In the genomic region with DNA sequence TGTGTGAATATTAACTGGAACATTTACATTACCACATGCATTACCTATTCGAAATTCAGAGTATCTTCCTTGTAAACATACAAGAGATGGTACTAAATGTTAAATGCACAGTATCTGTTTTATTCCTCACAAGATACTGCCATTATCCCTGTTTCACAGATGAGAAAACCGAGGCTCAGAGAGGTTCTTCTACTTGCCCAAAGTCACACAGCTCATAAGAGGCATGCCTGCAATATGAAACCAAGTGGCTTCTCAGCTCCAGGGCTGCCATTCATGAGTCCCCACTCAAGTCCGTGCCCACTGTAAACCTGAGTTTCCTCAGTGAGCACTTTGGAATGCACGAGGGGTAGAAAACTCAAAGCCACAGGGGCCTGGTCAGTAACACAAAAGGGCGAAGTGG, we compare ENCODE assay signal across 26 cellular contexts. TPM values are rescaled to one million over a fixed set of nuclear protein-coding genes. Genes with fewer than 3 reads are reported as not detected.
DNase-seq lines count a peak whose midpoint lies in the region; ATAC-seq, FAIRE-seq and TF ChIP-seq lines count a peak whose summit lies in the region.
"Had no signal": no experiment of that assay in that cellular context is flagged by ENCODE, and none has a peak within 500 bp of the region (broad histone marks: within the 10 kb centered on the region; RNA-seq: fewer than 3 reads in every experiment).

No MANE protein-coding gene starts in this region.

- DNase-seq in IMR-90 (no peak), HepG2 (ENCODE audit: low spot score) (no peak), tibial artery (no peak), germinal center (ENCODE audit: low spot score) (no peak)
- no peak for DNase-seq in activated naive CD4-positive, alpha-beta T cell (lab: John Stamatoyannopoulos, UW)
- no peak for DNase-seq in natural killer cell treated with Interleukin-12 subunit alpha and Interleukin-12 subunit beta and Interleukin-15 and Interleukin-18, amount 100 ng/mL, for 72 hours (ENCODE audit: low spot score)
- DNase-seq: C1 segment of cervical spinal cord; CD4-positive, CD25-positive, alpha-beta regulatory T cell; CD8-positive, alpha-beta memory T cell; COR-L47; DMS 273 treated with DMSO at 0.1 percent for 48 hours; DMS53; DND-41; EL; H7; HFFc6; KG1 had no signal

- TF ChIP-seq CTCF in IMR-90 (conservative IDR thresholded peaks at IDR 0.05; ENCODE audit: low read depth, low read length) (no peak), HepG2 (CRISPR knock-in tag; IDR thresholded peaks at IDR 0.05) (no peak), tibial artery (IDR thresholded peaks at IDR 0.05) (no peak)

- H3K27ac ChIP-seq in IMR-90 (ENCODE audit: insufficient read depth, low read length) (no peak overlapping the region), HepG2 (ENCODE audit: extremely low read length, insufficient read depth, low read length) (no peak overlapping the region), tibial artery (peak overlapping the region; percentile 85 to 87)
- H3K27ac ChIP-seq: A549, HL-60 had no signal

- no peak overlapping the region; the same call in 1 of the 2 replicates for H3K14ac ChIP-seq in IMR-90 (replicated peaks; ENCODE audit: low read depth, low read length)

- H3K27me3 ChIP-seq in IMR-90 (ENCODE audit: control insufficient read depth, insufficient read depth, low read length) = no peaks in the 10 kb centered on the region
- no peaks in the 10 kb centered on the region; a peak in 1 of 5 replicates for H3K27me3 ChIP-seq in HepG2 (ENCODE audit: control insufficient read depth in 1 of 2, insufficient read depth in 2 of 2, low read length in 2 of 2)
- no peaks in the 10 kb centered on the region for H3K27me3 ChIP-seq in tibial artery

- H3K79me1 ChIP-seq in IMR-90 (ENCODE audit: low read depth in 1 of 2, low read length in 2 of 2) = no peaks in the 10 kb centered on the region

- H3K9me3 ChIP-seq in IMR-90 (ENCODE audit: control insufficient read depth, insufficient read depth, low read length) (no peaks in the 10 kb centered on the region), HepG2 (ENCODE audit: low read length) (no peaks in the 10 kb centered on the region), tibial artery (no peaks in the 10 kb centered on the region)
- H3K9me3 ChIP-seq: A549 had no signal

- H3K79me2 ChIP-seq in HepG2 (ENCODE audit: insufficient read depth, low read length) = no peaks in the 10 kb centered on the region

- H2AK5ac ChIP-seq in IMR-90 (ENCODE audit: low read depth, low read length) = no peak overlapping the region

- H3K27ac Mint-ChIP-seq in natural killer cell treated with Interleukin-12 subunit alpha and Interleukin-12 subunit beta and Interleukin-15 and Interleukin-18, amount 100 ng/mL, for 72 hours = no peak overlapping the region
- H3K27ac Mint-ChIP-seq: CD4-positive, CD25-positive, alpha-beta regulatory T cell; CD8-positive, alpha-beta memory T cell; GM23338; HFFc6; IgD-negative memory B cell had no signal

- in situ Hi-C loops in IMR-90 (cut with MboI; ENCODE audit: low sequenced_read_pairs) (no loop called here), HepG2 (cut with HindIII; ENCODE audit: extremely low pct_ligation_motif_present, low pct_unique_long_range_greater_than_20kb) (no loop called here)

- no peak overlapping the region for H3K23ac ChIP-seq in IMR-90 (ENCODE audit: low read depth, low read length)

- no peak overlapping the region for H2BK20ac ChIP-seq in IMR-90 (ENCODE audit: low read depth, low read length)

- peaks cover 10% of the 10 kb centered on the region for H3K4me1 ChIP-seq in IMR-90 (ENCODE audit: control insufficient read depth, insufficient read depth, low read length)
- no peaks in the 10 kb centered on the region for H3K4me1 ChIP-seq in HepG2 (ENCODE audit: insufficient read depth, low read length)
- H3K4me1 ChIP-seq in tibial artery = peaks cover 0 to 33% (median 14%) of the 10 kb centered on the region in 4 donors
- H3K4me1 ChIP-seq: A549 had no signal

- H3K9me3 Mint-ChIP-seq in natural killer cell treated with Interleukin-12 subunit alpha and Interleukin-12 subunit beta and Interleukin-15 and Interleukin-18, amount 100 ng/mL, for 72 hours = no peaks in the 10 kb centered on the region
- H3K9me3 Mint-ChIP-seq: CD4-positive, CD25-positive, alpha-beta regulatory T cell; CD8-positive, alpha-beta memory T cell; GM23338; HFFc6; IgD-negative memory B cell had no signal

- H3K36me3 Mint-ChIP-seq in natural killer cell treated with Interleukin-12 subunit alpha and Interleukin-12 subunit beta and Interleukin-15 and Interleukin-18, amount 100 ng/mL, for 72 hours = no peaks in the 10 kb centered on the region
- H3K36me3 Mint-ChIP-seq: CD4-positive, CD25-positive, alpha-beta regulatory T cell; CD8-positive, alpha-beta memory T cell; IgD-negative memory B cell had no signal

- dilution Hi-C loops in IMR-90 (cut with HindIII; ENCODE audit: low sequenced_read_pairs, unreplicated experiment) = no loop called here

- CTCF ChIA-PET in IMR-90 (lab: Yijun Ruan, JAX) (no interaction called here), HepG2 (lab: Yijun Ruan, JAX; ENCODE audit: low intra/inter-chr PET ratio, low total read pairs) (no interaction called here)

- H2BK15ac ChIP-seq in IMR-90 (ENCODE audit: low read depth, low read length) = no peak overlapping the region; the same call in 2 of the 3 replicates

- H3K4me2 ChIP-seq in IMR-90 (ENCODE audit: low read depth, low read length) = no peak overlapping the region
- no peak overlapping the region for H3K4me2 ChIP-seq in HepG2 (ENCODE audit: low read depth, low read length)
- H3K4me2 ChIP-seq: A549, GM23338 had no signal

- peak overlapping the region; percentile 21 for H2AK9ac ChIP-seq in IMR-90 (replicated peaks; ENCODE audit: low read depth, low read length, poor library complexity)

- H3K36me3 ChIP-seq in IMR-90 (ENCODE audit: control insufficient read depth, insufficient read depth, low read length) (no peaks in the 10 kb centered on the region), HepG2 (replicated peaks in 1 of 2; ENCODE audit: control insufficient read depth in 1 of 2, insufficient read depth in 2 of 2, low read length in 2 of 2) (no peaks in the 10 kb centered on the region), tibial artery (no peaks in the 10 kb centered on the region)

- 100% methylated on average over 3 of the region's 5 CpGs; no CpG with 5 or more reads in 1 of the 2 experiments for WGBS in IMR-90 (ENCODE audit: extremely low coverage in 2 of 2, insufficient read length in 1 of 2), 2 experiments
- 15% methylated on average over 5 of the region's 5 CpGs for WGBS in HepG2 (ENCODE audit: low lambda C conversion rate)

- no peak overlapping the region for H3K56ac ChIP-seq in IMR-90 (ENCODE audit: extremely low read depth, insufficient read depth, low read length)

- POLR2A ChIA-PET in IMR-90 (lab: Charles Lee; ENCODE audit: unreplicated experiment) = no interaction called here
- POLR2A ChIA-PET in HepG2 (lab: Yijun Ruan, JAX) = no interaction called here

- H3K9ac ChIP-seq in IMR-90 (ENCODE audit: low read depth, low read length) (no peak overlapping the region), HepG2 (ENCODE audit: insufficient read depth, low read depth, low read length) (no peak overlapping the region)

- no peak overlapping the region for H3K18ac ChIP-seq in IMR-90 (ENCODE audit: low read depth, low read length)

- H4K5ac ChIP-seq in IMR-90 (ENCODE audit: low read depth, low read length) = peak overlapping the region; percentile 54; the same call in 1 of the 2 replicates

- TF ChIP-seq RAD21 in IMR-90 (IDR thresholded peaks at IDR 0.05; ENCODE audit: low read length) = no peak
- TF ChIP-seq RAD21 in HepG2 (CRISPR knock-in tag; IDR thresholded peaks at IDR 0.05) = no peak

- H4K8ac ChIP-seq in IMR-90 (ENCODE audit: low read depth in 2 of 2, low read length in 2 of 2) = no peak overlapping the region

- H3K4me3 ChIP-seq in IMR-90 (ENCODE audit: insufficient read depth, low read depth, low read length) (no peak overlapping the region), HepG2 (replicated peaks in 1 of 3; ENCODE audit: insufficient read depth in 1 of 3, low read depth in 2 of 3, low read length in 3 of 3) (no peak overlapping the region), tibial artery (no peak overlapping the region)
- H3K4me3 ChIP-seq: A549, GM23338 had no signal

- H2AFZ ChIP-seq in IMR-90 (replicated peaks; ENCODE audit: low read length, poor library complexity) (peak overlapping the region; percentile 26), HepG2 (ENCODE audit: low read length) (no peak overlapping the region)
- H2AFZ ChIP-seq: GM23338 had no signal

- no peak overlapping the region for H2BK120ac ChIP-seq in IMR-90 (ENCODE audit: low read depth, low read length)

- TF ChIP-seq POLR2A in IMR-90 (IDR thresholded peaks at IDR 0.05; ENCODE audit: low read depth, low read length) (no peak), HepG2 (IDR thresholded peaks at IDR 0.05; ENCODE audit: insufficient read depth in 1 of 2, low read depth in 2 of 2, low read length in 2 of 2) (no peak)

- no peak overlapping the region for H2BK5ac ChIP-seq in IMR-90 (ENCODE audit: low read depth, low read length, poor library complexity, severe bottlenecking)

- no peak overlapping the region for H3K4me3 Mint-ChIP-seq in natural killer cell treated with Interleukin-12 subunit alpha and Interleukin-12 subunit beta and Interleukin-15 and Interleukin-18, amount 100 ng/mL, for 72 hours
- H3K4me3 Mint-ChIP-seq: CD4-positive, CD25-positive, alpha-beta regulatory T cell; CD8-positive, alpha-beta memory T cell; GM23338; HFFc6; IgD-negative memory B cell had no signal

- H3K27me3 Mint-ChIP-seq in natural killer cell treated with Interleukin-12 subunit alpha and Interleukin-12 subunit beta and Interleukin-15 and Interleukin-18, amount 100 ng/mL, for 72 hours = peaks cover 4 to 14% of the 10 kb centered on the region in 2 donors

- no peaks in the 10 kb centered on the region for H3K4me1 Mint-ChIP-seq in natural killer cell treated with Interleukin-12 subunit alpha and Interleukin-12 subunit beta and Interleukin-15 and Interleukin-18, amount 100 ng/mL, for 72 hours (ENCODE audit: low read depth in 2 of 2)
- H3K4me1 Mint-ChIP-seq: CD4-positive, CD25-positive, alpha-beta regulatory T cell; CD8-positive, alpha-beta memory T cell had no signal

- no peak for FAIRE-seq in HepG2 (lab: Jason Lieb, UNC)
- FAIRE-seq: A549, GM12891, GM19239 had no signal

- intact Hi-C loops in IMR-90 (cut with micrococcal nuclease) = no loop called here
- intact Hi-C loops in HepG2 (cut with micrococcal nuclease; ENCODE audit: unreplicated experiment) = no loop called here
- intact Hi-C loops in tibial artery (cut with DNase I; ENCODE audit: low total_unique reads) = no loop called here

- TF ChIP-seq EP300 in HepG2 (IDR thresholded peaks at IDR 0.05; ENCODE audit: low read depth in 2 of 2, low read length in 2 of 2) = no peak
- TF ChIP-seq EP300 in HepG2 (CRISPR knock-in tag; IDR thresholded peaks at IDR 0.05; ENCODE audit: borderline replicate concordance) = no peak

- BruUV-seq in IMR-90 (replicated peaks; lab: Mats Ljungman, UMichigan) = no TSS peak
- BruUV-seq in HepG2 (replicated peaks; lab: Mats Ljungman, UMichigan) = no TSS peak

- ATAC-seq in IMR-90 (ENCODE audit: low read depth) (no peak), HepG2 (no peak), GM21447 (IDR thresholded peaks at IDR 0.05; ENCODE audit: unreplicated experiment) (no peak)
- no peak for ATAC-seq in natural killer cell treated with Interleukin-12 subunit alpha and Interleukin-12 subunit beta and Interleukin-15 and Interleukin-18, amount 100 ng/mL, for 72 hours
- ATAC-seq: GM23338, HCT116 had no signal

- H3K4ac ChIP-seq in IMR-90 (ENCODE audit: low read depth, low read length) = no peak overlapping the region

- H4K91ac ChIP-seq in IMR-90 (ENCODE audit: insufficient read depth, low read depth, low read length) = no peak overlapping the region

- peaks cover 12% of the 10 kb centered on the region for H3K9me1 ChIP-seq in IMR-90 (ENCODE audit: insufficient read depth, low read length)

- H4K20me1 ChIP-seq in IMR-90 (ENCODE audit: insufficient read depth, low read length) (no peaks in the 10 kb centered on the region), HepG2 (ENCODE audit: insufficient read depth, low read length) (no peaks in the 10 kb centered on the region)

RNA-seq across cellular contexts. Expression of gene FABP6, which starts 55.0 kb away (rescaled TPM):
- total RNA-seq in IMR-90 (2012; rRNA removed) (not detected in 2 replicates), HepG2 (2016; rRNA removed; fragmentation: Illumina TruSeq; extraction: Trizol) (not detected in 2 replicates)
- polyA plus RNA-seq in IMR-90 (2012; rRNA removed) (not detected in 2 replicates), HepG2 (2011; rRNA removed) (0.13 TPM in 1 of 2 replicates, not detected in the other)
- not detected in 2 replicates for polyA plus RNA-seq in IMR-90 (2012; cell fraction: cytosol; rRNA removed)
- not detected in 2 replicates for polyA plus RNA-seq in IMR-90 (2012; cell fraction: nucleus; rRNA removed; ENCODE audit: low replicate concordance)
- not detected in 2 replicates for total RNA-seq in HepG2 (2016; cell fraction: cytosol; rRNA removed; fragmentation: Illumina TruSeq; extraction: Trizol; ENCODE audit: low read depth)
- total RNA-seq in HepG2 (2016; cell fraction: insoluble cytoplasmic fraction; rRNA removed; fragmentation: Illumina TruSeq; extraction: Trizol) = not detected in 2 replicates
- total RNA-seq in HepG2 (2016; cell fraction: membrane; rRNA removed; fragmentation: Illumina TruSeq; extraction: Trizol) = not detected in 2 replicates
- not detected in 2 replicates for total RNA-seq in HepG2 (2016; cell fraction: nucleus; rRNA removed; fragmentation: Illumina TruSeq; extraction: Trizol)
- polyA plus RNA-seq in HepG2 (2011; cell fraction: cytosol; rRNA removed) = not detected in 2 replicates
- not detected in 2 replicates for polyA plus RNA-seq in HepG2 (2011; cell fraction: nucleus; rRNA removed)
- 0.23 TPM in 1 of 2 replicates, not detected in the other for polyA plus RNA-seq in HepG2 (2012)
- not detected in 2 replicates for polyA plus RNA-seq in HepG2 (2016; cell fraction: cytosol; fragmentation: Illumina TruSeq; extraction: Trizol; ENCODE audit: low read depth)
- not detected in 2 replicates for polyA plus RNA-seq in HepG2 (2016; cell fraction: insoluble cytoplasmic fraction; fragmentation: Illumina TruSeq; extraction: Trizol; ENCODE audit: low read depth)
- not detected in 2 replicates for polyA plus RNA-seq in HepG2 (2016; cell fraction: membrane; fragmentation: Illumina TruSeq; extraction: Trizol; ENCODE audit: low read depth)
- not detected in 2 replicates for polyA plus RNA-seq in HepG2 (2016; cell fraction: nucleus; fragmentation: Illumina TruSeq; extraction: Trizol; ENCODE audit: insufficient read depth, low read depth)
- not detected in 2 replicates for polyA minus RNA-seq in HepG2 (2011; rRNA and poly(A)+ RNA removed; ENCODE audit: low replicate concordance)
- polyA minus RNA-seq in HepG2 (2011; cell fraction: cytosol; rRNA and poly(A)+ RNA removed) = not detected in 2 replicates
- polyA minus RNA-seq in HepG2 (2011; cell fraction: nucleus; rRNA and poly(A)+ RNA removed) = not detected in 2 replicates
- not detected for total RNA-seq in natural killer cell treated with Interleukin-12 subunit alpha and Interleukin-12 subunit beta and Interleukin-15 and Interleukin-18, amount 100 ng/mL, for 72 hours
- total RNA-seq: CD4-positive, CD25-positive, alpha-beta regulatory T cell; CD8-positive, alpha-beta memory T cell; HFFc6 had no signal
- polyA plus RNA-seq: AG04450; CD4-positive, CD25-positive, alpha-beta regulatory T cell; CD8-positive, alpha-beta memory T cell; IgD-negative memory B cell had no signal

RNA-seq across cellular contexts. Expression of gene PWWP2A, which starts 55.0 kb away (rescaled TPM):
- total RNA-seq in IMR-90 (2012; rRNA removed) (12.5 and 14.4 TPM in 2 replicates), HepG2 (2016; rRNA removed; fragmentation: Illumina TruSeq; extraction: Trizol) (16.9 and 23.9 TPM in 2 replicates)
- polyA plus RNA-seq in IMR-90 (2012; rRNA removed) (7.5 and 8.8 TPM in 2 replicates), HepG2 (2011; rRNA removed) (5.0 and 7.3 TPM in 2 replicates)
- polyA plus RNA-seq in IMR-90 (2012; cell fraction: cytosol; rRNA removed) = 4.0 TPM in 2 replicates
- polyA plus RNA-seq in IMR-90 (2012; cell fraction: nucleus; rRNA removed; ENCODE audit: low replicate concordance) = 4.4 and 12.8 TPM in 2 replicates
- 6.1 and 9.3 TPM in 2 replicates for total RNA-seq in HepG2 (2016; cell fraction: cytosol; rRNA removed; fragmentation: Illumina TruSeq; extraction: Trizol; ENCODE audit: low read depth)
- total RNA-seq in HepG2 (2016; cell fraction: insoluble cytoplasmic fraction; rRNA removed; fragmentation: Illumina TruSeq; extraction: Trizol) = 17.5 and 18.4 TPM in 2 replicates
- 8.8 and 11.2 TPM in 2 replicates for total RNA-seq in HepG2 (2016; cell fraction: membrane; rRNA removed; fragmentation: Illumina TruSeq; extraction: Trizol)
- total RNA-seq in HepG2 (2016; cell fraction: nucleus; rRNA removed; fragmentation: Illumina TruSeq; extraction: Trizol) = 15.6 and 18.9 TPM in 2 replicates
- polyA plus RNA-seq in HepG2 (2011; cell fraction: cytosol; rRNA removed) = 3.7 and 4.1 TPM in 2 replicates
- polyA plus RNA-seq in HepG2 (2011; cell fraction: nucleus; rRNA removed) = 4.2 and 5.2 TPM in 2 replicates
- polyA plus RNA-seq in HepG2 (2012) = 7.9 and 8.8 TPM in 2 replicates
- polyA plus RNA-seq in HepG2 (2016; cell fraction: cytosol; fragmentation: Illumina TruSeq; extraction: Trizol; ENCODE audit: low read depth) = 0.55 and 0.70 TPM in 2 replicates
- 16.1 and 17.0 TPM in 2 replicates for polyA plus RNA-seq in HepG2 (2016; cell fraction: insoluble cytoplasmic fraction; fragmentation: Illumina TruSeq; extraction: Trizol; ENCODE audit: low read depth)
- 2.7 and 2.9 TPM in 2 replicates for polyA plus RNA-seq in HepG2 (2016; cell fraction: membrane; fragmentation: Illumina TruSeq; extraction: Trizol; ENCODE audit: low read depth)
- polyA plus RNA-seq in HepG2 (2016; cell fraction: nucleus; fragmentation: Illumina TruSeq; extraction: Trizol; ENCODE audit: insufficient read depth, low read depth) = 21.8 and 26.9 TPM in 2 replicates
- 8.6 and 19.9 TPM in 2 replicates for polyA minus RNA-seq in HepG2 (2011; rRNA and poly(A)+ RNA removed; ENCODE audit: low replicate concordance)
- 4.2 and 6.6 TPM in 2 replicates for polyA minus RNA-seq in HepG2 (2011; cell fraction: cytosol; rRNA and poly(A)+ RNA removed)
- polyA minus RNA-seq in HepG2 (2011; cell fraction: nucleus; rRNA and poly(A)+ RNA removed) = 8.5 and 11.8 TPM in 2 replicates
- total RNA-seq in natural killer cell treated with Interleukin-12 subunit alpha and Interleukin-12 subunit beta and Interleukin-15 and Interleukin-18, amount 100 ng/mL, for 72 hours = 10 to 100 TPM; 22.8 to 30.6 TPM

Comparison
In these comparisons a context has a peak if more than half of its experiments do, and no peak if none do; other contexts are left out.
1. H3K27ac ChIP-seq: peak in tibial artery (2 of 2); none in IMR-90 (single experiment) and HepG2 (single experiment).